32 cellular contexts compared by ENCODE assay signal in genomic region chr1:4428711-4429110, GRCh38.
"Had no signal": no experiment of that assay in that cellular context is flagged by ENCODE, and none has a peak within 500 bp of the region (broad histone marks: within the 10 kb centered on the region; RNA-seq: fewer than 3 reads in every experiment).

No MANE protein-coding gene starts in this region.

- H3K27ac ChIP-seq: body of pancreas, breast epithelium, epithelial cell of prostate had no signal

- FAIRE-seq: colon, endometrium, endothelial cell of umbilical vein, frontal cortex had no signal

- DNase-seq: activated CD4-positive, alpha-beta memory T cell treated with anti-CD3 and anti-CD28 coated beads, Interleukin-2, amount 10 ng/mL, durations not matched to agents 7 days and 5 days; activated CD4-positive, alpha-beta T cell treated with anti-CD3 and anti-CD28 coated beads for 4 hours; activated CD4-positive, alpha-beta T cell treated with anti-CD3 and anti-CD28 coated beads, Interleukin-2, amount 10 ng/mL, durations not matched to agents 7 days and 5 days; activated CD4-positive, alpha-beta T cell treated with anti-CD3 and anti-CD28 coated beads, Interleukin-2, amount 50 U/mL, for 4 hours; activated CD4-positive, CD25-positive, alpha-beta regulatory T cell; activated CD4-positive, CD25-positive, alpha-beta regulatory T cell treated with anti-CD3 and anti-CD28 coated beads, Interleukin-2, amount 50 U/mL, for 72 hours; activated CD8-positive, alpha-beta memory T cell treated with anti-CD3 and anti-CD28 coated beads, Interleukin-2, amount 50 U/mL, for 48 hours; activated gamma-delta T cell; activated naive CD4-positive, alpha-beta T cell; activated naive CD4-positive, alpha-beta T cell treated with anti-CD3 and anti-CD28 coated beads, Interleukin-2, amount 10 ng/mL, durations not matched to agents 7 days and 5 days; activated T-cell treated with anti-CD3 and anti-CD28 coated beads for 4 hours; activated T-cell treated with anti-CD3 and anti-CD28 coated beads, Interleukin-2, amount 50 U/mL, for 24 hours; activated T-cell treated with anti-CD3 and anti-CD28 coated beads, Interleukin-2, amount 50 U/mL, for 72 hours; amniotic stem cell; anterior cingulate cortex; body of pancreas; caudate nucleus; cortex of kidney; effector CD8-positive, alpha-beta T cell; foreskin fibroblast; head of caudate nucleus; hippocampal formation; T-helper 1 cell; T-helper 17 cell; T1000 had no signal

- H3K36me3 ChIP-seq: breast epithelium had no signal

- H3K9me3 ChIP-seq: body of pancreas, breast epithelium had no signal

- H3K4me3 ChIP-seq: body of pancreas, breast epithelium had no signal

- ATAC-seq: activated T-cell treated with anti-CD3 and anti-CD28 coated beads, Interleukin-2, amount 50 U/mL, for 72 hours; body of pancreas; esophagus mucosa; T-helper 17 cell had no signal

- H3K4me1 ChIP-seq: body of pancreas, breast epithelium had no signal

- H3K27me3 ChIP-seq: body of pancreas, breast epithelium had no signal
